Comparison of ENCODE assay signal across 11 cellular contexts in genomic region chr9:127308559-127309429, GRCh38. TPM values are rescaled to one million over a fixed set of nuclear protein-coding genes. Genes with fewer than 3 reads are reported as not detected.
DNase-seq lines count a peak whose midpoint lies in the region; ATAC-seq lines count a peak whose summit lies in the region.
"Had no signal": no experiment of that assay in that cellular context is flagged by ENCODE, and none has a peak within 500 bp of the region (broad histone marks: within the 10 kb centered on the region; RNA-seq: fewer than 3 reads in every experiment).

No MANE protein-coding gene starts in this region.

- ATAC-seq in GM21367 (IDR thresholded peaks at IDR 0.05; ENCODE audit: unreplicated experiment): no peak
- ATAC-seq: activated naive CD8-positive, alpha-beta T cell treated with anti-CD3 and anti-CD28 coated beads, Interleukin-2, amount 50 U/mL, for 24 hours had no signal

- H3K36me3 ChIP-seq in CD8-positive, alpha-beta memory T cell (ENCODE audit: insufficient read depth, low read length): no peaks in the 10 kb centered on the region

- no peak overlapping the region for H3K4me3 Mint-ChIP-seq in CD8-positive, alpha-beta memory T cell
- H3K4me3 Mint-ChIP-seq: activated naive CD8-positive, alpha-beta T cell treated with anti-CD3 and anti-CD28 coated beads, Interleukin-2, amount 50 U/mL, for 24 hours had no signal

- H3K9me3 Mint-ChIP-seq in CD8-positive, alpha-beta memory T cell: no peaks in the 10 kb centered on the region
- H3K9me3 Mint-ChIP-seq: activated naive CD8-positive, alpha-beta T cell treated with anti-CD3 and anti-CD28 coated beads, Interleukin-2, amount 50 U/mL, for 24 hours had no signal

- H3K4me1 Mint-ChIP-seq in CD8-positive, alpha-beta memory T cell: no peaks in the 10 kb centered on the region
- H3K4me1 Mint-ChIP-seq: activated naive CD8-positive, alpha-beta T cell treated with anti-CD3 and anti-CD28 coated beads, Interleukin-2, amount 50 U/mL, for 24 hours had no signal

- H3K4me3 ChIP-seq in CD8-positive, alpha-beta memory T cell (ENCODE audit: low read length): no peak overlapping the region

- POLR2A ChIA-PET in CD8-positive, alpha-beta memory T cell (lab: Charles Lee): no interaction called here

- no peak overlapping the region for H3K27ac ChIP-seq in CD8-positive, alpha-beta memory T cell (ENCODE audit: low read depth, low read length)

- no peaks in the 10 kb centered on the region for H3K27me3 ChIP-seq in CD8-positive, alpha-beta memory T cell (ENCODE audit: insufficient read depth, low read length, poor library complexity, severe bottlenecking)

- H3K27me3 Mint-ChIP-seq in CD8-positive, alpha-beta memory T cell: peaks cover 3 to 19% of the 10 kb centered on the region in 2 donors

- no peak overlapping the region for H3K27ac Mint-ChIP-seq in CD8-positive, alpha-beta memory T cell
- H3K27ac Mint-ChIP-seq: activated naive CD8-positive, alpha-beta T cell treated with anti-CD3 and anti-CD28 coated beads, Interleukin-2, amount 50 U/mL, for 24 hours had no signal

- no peaks in the 10 kb centered on the region for H3K36me3 Mint-ChIP-seq in CD8-positive, alpha-beta memory T cell

- H3K9me3 ChIP-seq in CD8-positive, alpha-beta memory T cell (ENCODE audit: low read length): no peaks in the 10 kb centered on the region

- CTCF ChIA-PET in CD8-positive, alpha-beta memory T cell (lab: Charles Lee): interaction anchor here (1.4 kb wide), 1 partner anchor 10 kb away, joined by 3 read pairs; no protein-coding TSS in a partner anchor

- peak; percentile 38 for DNase-seq in EL
- DNase-seq in NOMO-1 treated with DMSO at 0.1 percent for 48 hours (lab: John Stamatoyannopoulos, UW; ENCODE audit: unreplicated experiment): peak; percentile 91
- DNase-seq in dedifferentiated amniotic fluid mesenchymal stem cell (ENCODE audit: extremely low spot score): peak; percentile 55
- peak; percentile 35 for DNase-seq in midbrain (lab: John Stamatoyannopoulos, UW)
- DNase-seq in UCSD-AML1 (lab: John Stamatoyannopoulos, UW; ENCODE audit: unreplicated experiment): no peak
- DNase-seq in CD8-positive, alpha-beta memory T cell: no peak
- DNase-seq in iPS-NIHi7 (ENCODE audit: extremely low spot score): no peak
- DNase-seq: activated CD4-positive, alpha-beta T cell treated with anti-CD3 and anti-CD28 coated beads, Interleukin-2, amount 50 U/mL, for 48 hours; activated naive CD8-positive, alpha-beta T cell treated with anti-CD3 and anti-CD28 coated beads, Interleukin-2, amount 50 U/mL, for 24 hours; stimulated activated naive CD4-positive, alpha-beta T cell had no signal

- H3K4me1 ChIP-seq in CD8-positive, alpha-beta memory T cell (ENCODE audit: insufficient read depth, low read length): no peaks in the 10 kb centered on the region

RNA-seq across cellular contexts. Expression of gene GARNL3, which starts 44.2 kb away (rescaled TPM):
- 1 to 10 TPM; 2.5 to 3.5 TPM for total RNA-seq in CD8-positive, alpha-beta memory T cell
- 0.25 TPM for polyA plus RNA-seq in CD8-positive, alpha-beta memory T cell

Comparison
In these comparisons a context has a peak if more than half of its experiments do, and no peak if none do; other contexts are left out.
1. DNase-seq: peak in EL (single experiment), NOMO-1 treated with DMSO at 0.1 percent for 48 hours (single experiment), dedifferentiated amniotic fluid mesenchymal stem cell (single experiment) and midbrain (single experiment); none in UCSD-AML1 (single experiment), CD8-positive, alpha-beta memory T cell (0 of 5) and iPS-NIHi7 (single experiment).